ENCODE assay signal across 26 cellular contexts in the genomic region with DNA sequence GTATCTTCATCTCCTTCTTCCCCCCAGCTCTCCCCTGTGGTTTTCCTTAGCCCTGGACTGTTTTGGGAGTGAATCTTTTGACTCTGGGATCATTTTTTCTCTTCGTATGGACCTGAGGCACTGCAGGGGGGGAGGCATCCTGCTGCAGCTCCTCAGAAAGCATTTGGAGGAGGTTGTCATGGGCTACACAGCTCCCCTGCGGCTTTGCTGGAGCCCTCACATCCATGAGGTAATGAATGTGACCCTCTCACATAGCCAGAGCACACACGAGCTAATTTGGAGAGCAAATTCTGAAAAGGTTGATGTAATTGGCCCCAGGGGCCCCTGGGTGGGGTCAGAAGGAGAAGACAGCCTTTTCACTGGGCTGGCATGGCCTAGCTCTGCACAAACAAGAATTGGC.
"Had no signal": no experiment of that assay in that cellular context is flagged by ENCODE, and none has a peak within 500 bp of the region (broad histone marks: within the 10 kb centered on the region; RNA-seq: fewer than 3 reads in every experiment).

No MANE protein-coding gene starts in this region.

- DNase-seq: activated CD4-positive, alpha-beta memory T cell treated with anti-CD3 and anti-CD28 coated beads for 36 hours; activated CD4-positive, alpha-beta T cell treated with anti-CD3 and anti-CD28 coated beads, Interleukin-2, amount 10 ng/mL, durations not matched to agents 7 days and 5 days; activated CD4-positive, CD25-positive, alpha-beta regulatory T cell; activated CD8-positive, alpha-beta memory T cell treated with anti-CD3 and anti-CD28 coated beads for 24 hours; activated gamma-delta T cell; activated naive CD4-positive, alpha-beta T cell treated with anti-CD3 and anti-CD28 coated beads for 36 hours; activated T-cell treated with anti-CD3 and anti-CD28 coated beads, Interleukin-2, amount 50 U/mL, for 4 hours; brain microvascular endothelial cell; KG1; NCI-H1048; NCI-H187; NCI-H2171; NCI-H2227 treated with DMSO at 0.1 percent for 48 hours; NCI-H510A; NCI-H526 treated with DMSO at 0.1 percent for 48 hours; NK-92 treated with Interleukin-12 subunit alpha and Interleukin-12 subunit beta, amount 100 ng/mL, for 24 hours; OCI-M1; RPMI8226; T-cell; T-helper 2 cell; T1000 had no signal

- H3K27ac ChIP-seq: brain microvascular endothelial cell, cardiac muscle cell, SK-N-MC, VCaP had no signal

- H3K4me3 ChIP-seq: cardiac muscle cell, SK-N-MC had no signal

- H3K36me3 ChIP-seq: brain microvascular endothelial cell, cardiac muscle cell had no signal

- H3K27me3 ChIP-seq: brain microvascular endothelial cell, cardiac muscle cell had no signal

- ATAC-seq: activated T-cell treated with anti-CD3 and anti-CD28 coated beads, Interleukin-2, amount 50 U/mL, for 4 hours; Panc1; Right ventricle myocardium inferior; T-cell had no signal
